In genomic region chr5:4095918-4096630, GRCh38 we compare ENCODE assay signal across 21 cellular contexts.
"Had no signal": no experiment of that assay in that cellular context is flagged by ENCODE, and none has a peak within 500 bp of the region (broad histone marks: within the 10 kb centered on the region; RNA-seq: fewer than 3 reads in every experiment).

No MANE protein-coding gene starts in this region.

- H3K4me1 Mint-ChIP-seq: activated B cell treated with CpG ODN at 0.5 μM for 24 hours; activated CD4-positive, alpha-beta T cell treated with anti-CD3 and anti-CD28 coated beads for 36 hours had no signal

- H3K9me3 ChIP-seq: adrenal gland, heart right ventricle, thyroid gland had no signal

- DNase-seq: activated B cell treated with CpG ODN at 0.5 μM for 24 hours; activated CD4-positive, alpha-beta T cell treated with anti-CD3 and anti-CD28 coated beads for 36 hours; activated CD4-positive, alpha-beta T cell treated with anti-CD3 and anti-CD28 coated beads, Interleukin-2, amount 50 U/mL, for 4 hours; activated CD8-positive, alpha-beta memory T cell treated with anti-CD3 and anti-CD28 coated beads for 24 hours; activated CD8-positive, alpha-beta memory T cell treated with anti-CD3 and anti-CD28 coated beads, Interleukin-2, amount 50 U/mL, for 4 hours; activated naive CD4-positive, alpha-beta T cell; activated T-cell treated with anti-CD3 and anti-CD28 coated beads, Interleukin-2, amount 50 U/mL, for 24 hours; adrenal gland; cortex of kidney; endodermal cell; heart right ventricle; islet precursor cell; left lung; nephron progenitor cell; substantia nigra; T1000; thyroid gland had no signal

- ATAC-seq: activated CD4-positive, alpha-beta T cell treated with anti-CD3 and anti-CD28 coated beads for 36 hours; left lung had no signal

- H3K27ac Mint-ChIP-seq: activated B cell treated with CpG ODN at 0.5 μM for 24 hours; activated CD4-positive, alpha-beta T cell treated with anti-CD3 and anti-CD28 coated beads for 36 hours; activated naive CD8-positive, alpha-beta T cell; activated T-cell treated with anti-CD3 and anti-CD28 coated beads, Interleukin-2, amount 50 U/mL, for 24 hours; activated T-helper 2 cell treated with anti-CD3 and anti-CD28 coated beads, Interferon-gamma antibody, Interleukin-2, Interleukin-4, amounts not matched to agents 10 μg/mL and 5 μg/mL and 100 μg/mL, durations not matched to agents 14 hours and 24 hours and 36 hours; endodermal cell; nephron progenitor cell; stimulated activated naive CD8-positive, alpha-beta T cell treated with anti-CD3 and anti-CD28 coated beads, Interleukin-15, Interleukin-2, amounts not matched to agents 100 ng/mL and 50 ng/mL, for 24 hours; T-helper 1 cell treated with Interleukin-12 subunit alpha and Interleukin-12 subunit beta and Interleukin-4 antibody, amounts not matched to agents 30 μg/mL and 1 μg/mL, for 36 hours had no signal

- H3K27me3 Mint-ChIP-seq: activated B cell treated with CpG ODN at 0.5 μM for 24 hours; activated CD4-positive, alpha-beta T cell treated with anti-CD3 and anti-CD28 coated beads for 36 hours; activated naive CD8-positive, alpha-beta T cell; activated T-cell treated with anti-CD3 and anti-CD28 coated beads, Interleukin-2, amount 50 U/mL, for 24 hours; stimulated activated naive CD8-positive, alpha-beta T cell treated with anti-CD3 and anti-CD28 coated beads, Interleukin-15, Interleukin-2, amounts not matched to agents 100 ng/mL and 50 ng/mL, for 24 hours had no signal

- H3K4me3 ChIP-seq: adrenal gland, heart right ventricle, left lung, thyroid gland had no signal

- H3K36me3 Mint-ChIP-seq: activated naive CD8-positive, alpha-beta T cell had no signal

- H3K36me3 ChIP-seq: adrenal gland, heart right ventricle, left lung, thyroid gland had no signal

- H3K9me3 Mint-ChIP-seq: activated B cell treated with CpG ODN at 0.5 μM for 24 hours, endodermal cell, nephron progenitor cell had no signal

- H3K4me3 Mint-ChIP-seq: activated B cell treated with CpG ODN at 0.5 μM for 24 hours; activated CD4-positive, alpha-beta T cell treated with anti-CD3 and anti-CD28 coated beads for 36 hours; activated naive CD8-positive, alpha-beta T cell; activated T-cell treated with anti-CD3 and anti-CD28 coated beads, Interleukin-2, amount 50 U/mL, for 24 hours; endodermal cell; nephron progenitor cell; stimulated activated naive CD8-positive, alpha-beta T cell treated with anti-CD3 and anti-CD28 coated beads, Interleukin-15, Interleukin-2, amounts not matched to agents 100 ng/mL and 50 ng/mL, for 24 hours; T-helper 1 cell treated with Interleukin-12 subunit alpha and Interleukin-12 subunit beta and Interleukin-4 antibody, amounts not matched to agents 30 μg/mL and 1 μg/mL, for 36 hours had no signal

- H3K27me3 ChIP-seq: adrenal gland, thyroid gland had no signal

- H3K27ac ChIP-seq: adrenal gland, heart right ventricle, left lung, thyroid gland had no signal

- H3K4me1 ChIP-seq: adrenal gland, left lung, thyroid gland had no signal
